Comparison of ENCODE assay signal across 29 cellular contexts in genomic region chr4:166229799-166230198, GRCh38.
DNase-seq lines count a peak whose midpoint lies in the region; ATAC-seq, FAIRE-seq and TF ChIP-seq lines count a peak whose summit lies in the region.
"Had no signal": no experiment of that assay in that cellular context is flagged by ENCODE, and none has a peak within 500 bp of the region (broad histone marks: within the 10 kb centered on the region; RNA-seq: fewer than 3 reads in every experiment).

No MANE protein-coding gene starts in this region.

- TF ChIP-seq EP300 in A549 (IDR thresholded peaks at IDR 0.05): no peak

- no peak for TF ChIP-seq POLR2A in A549 (IDR thresholded peaks at IDR 0.05; ENCODE audit: low read length)

- POLR2A ChIA-PET in A549 (lab: Yijun Ruan, JAX) (no interaction called here), HEK293 (lab: Yijun Ruan, JAX) (no interaction called here)

- H3K4me2 ChIP-seq in A549: no peak overlapping the region
- H3K4me2 ChIP-seq: BLaER1; BLaER1 treated with 17β-estradiol and CSF1 and Interleukin-3, amounts not matched to agents 10 nM and 100 nM had no signal

- H3K9me3 ChIP-seq in A549: no peaks in the 10 kb centered on the region
- H3K9me3 ChIP-seq in HEK293 (ENCODE audit: control insufficient read depth, insufficient read depth, low read depth, low read length): no peaks in the 10 kb centered on the region
- H3K9me3 ChIP-seq: BE2C, Caco-2 had no signal

- 6% methylated on average over 1 of the region's 1 CpG for WGBS in A549 (ENCODE audit: missing lambda C conversion rate)

- no peak for ATAC-seq in A549
- ATAC-seq: CD8-positive, alpha-beta T cell had no signal

- no peak for DNase-seq in A549 (ENCODE audit: low read depth in 1 of 2, low spot score in 1 of 2)
- DNase-seq in NCI-H345 treated with DMSO at 0.1 percent for 48 hours (lab: John Stamatoyannopoulos, UW; ENCODE audit: unreplicated experiment): no peak
- DNase-seq in NCI-H526 treated with DMSO at 0.1 percent for 48 hours (lab: John Stamatoyannopoulos, UW): no peak
- DNase-seq: 8988T; ACHN; AML-193; BE2C; C1 segment of cervical spinal cord; Caco-2; Calu3; CD4-positive, alpha-beta memory T cell; CD4-positive, alpha-beta T cell; CD4-positive, CD25-positive, alpha-beta regulatory T cell; CD8-positive, alpha-beta memory T cell; CD8-positive, alpha-beta T cell; COR-L47; DMS 273 treated with DMSO at 0.1 percent for 48 hours; DMS153; DMS53; DMS79; DMS79 treated with DMSO at 0.1 percent for 48 hours; DND-41; EL had no signal

- H3K4me1 ChIP-seq in A549 (no peaks in the 10 kb centered on the region), HEK293 (ENCODE audit: control insufficient read depth, insufficient read depth, low read length) (no peaks in the 10 kb centered on the region)
- H3K4me1 ChIP-seq: BE2C; BLaER1; BLaER1 treated with 17β-estradiol and CSF1 and Interleukin-3, amounts not matched to agents 10 nM and 100 nM; Caco-2 had no signal

- TF ChIP-seq CTCF in A549 (IDR thresholded peaks at IDR 0.05) (no peak), HEK293 (tag by site-specific recombination; IDR thresholded peaks at IDR 0.05) (no peak)

- H3K36me3 ChIP-seq in HEK293 (ENCODE audit: control insufficient read depth in 2 of 2, insufficient read depth in 1 of 2, low read length in 2 of 2): no peaks in the 10 kb centered on the region
- H3K36me3 ChIP-seq: BE2C; BLaER1; BLaER1 treated with 17β-estradiol and CSF1 and Interleukin-3, amounts not matched to agents 10 nM and 100 nM had no signal

- H3K4me3 ChIP-seq in A549 (no peak overlapping the region), HEK293 (ENCODE audit: low read depth, low read length) (no peak overlapping the region)
- H3K4me3 ChIP-seq: BLaER1; BLaER1 treated with 17β-estradiol and CSF1 and Interleukin-3, amounts not matched to agents 10 nM and 100 nM had no signal

- no peak for TF ChIP-seq RAD21 in A549 (conservative IDR thresholded peaks at IDR 0.05 in 1 of 2, IDR thresholded peaks at IDR 0.05 in 1 of 2)

- FAIRE-seq in A549 (lab: Jason Lieb, UNC): no peak
- FAIRE-seq: D721Med had no signal

- no peak overlapping the region for H3K27ac ChIP-seq in A549
- no peak overlapping the region for H3K27ac ChIP-seq in HEK293 (ENCODE audit: extremely low read depth, low read depth, low read length)
- H3K27ac ChIP-seq: 22Rv1; BLaER1; BLaER1 treated with 17β-estradiol and CSF1 and Interleukin-3, amounts not matched to agents 10 nM and 100 nM; C4-2B had no signal

- CTCF ChIA-PET in A549 (lab: Yijun Ruan, JAX) (no interaction called here), HEK293 (lab: Yijun Ruan, JAX) (no interaction called here)

TF ChIP-seq in A549, 52 proteins besides CTCF, POLR2A, EP300 and RAD21:
- peak; percentile 54 for TF ChIP-seq ZC3H11A (IDR thresholded peaks at IDR 0.05)
- TF ChIP-seq RCOR1 (IDR thresholded peaks at IDR 0.05; ENCODE audit: low read depth, low read length): no peak
- no peak for TF ChIP-seq CHD2 (IDR thresholded peaks at IDR 0.05; ENCODE audit: low read length, partially characterized antibody)
- no peak for TF ChIP-seq ZSCAN20 (CRISPR knock-in tag; IDR thresholded peaks at IDR 0.05)

TF ChIP-seq in HEK293, 187 proteins besides CTCF, POLR2A, EP300 and RAD21 (continues in another document):
- TF ChIP-seq ZNF324 (tag by site-specific recombination; IDR thresholded peaks at IDR 0.05): no peak
- TF ChIP-seq ZNF548 (tag by site-specific recombination; IDR thresholded peaks at IDR 0.05): no peak
- no peak for TF ChIP-seq SCRT2 (tag by site-specific recombination; IDR thresholded peaks at IDR 0.05)
- no peak for TF ChIP-seq PRDM4 (tag by site-specific recombination; IDR thresholded peaks at IDR 0.05)
- peak; percentile 30; the same call in 1 of the 2 replicates for TF ChIP-seq ZNF140 (tag by site-specific recombination; IDR thresholded peaks at IDR 0.05)
- no peak for TF ChIP-seq PRDM1 (tag by site-specific recombination; IDR thresholded peaks at IDR 0.05)
- TF ChIP-seq, protein P1, sequence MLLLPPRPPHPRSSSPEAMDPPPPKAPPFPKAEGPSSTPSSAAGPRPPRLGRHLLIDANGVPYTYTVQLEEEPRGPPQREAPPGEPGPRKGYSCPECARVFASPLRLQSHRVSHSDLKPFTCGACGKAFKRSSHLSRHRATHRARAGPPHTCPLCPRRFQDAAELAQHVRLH (tag by site-specific recombination; IDR thresholded peaks at IDR 0.05): no peak
- TF ChIP-seq ZNF391 (tag by site-specific recombination; IDR thresholded peaks at IDR 0.05; ENCODE audit: borderline replicate concordance, low read depth): no peak
- TF ChIP-seq, protein P2, sequence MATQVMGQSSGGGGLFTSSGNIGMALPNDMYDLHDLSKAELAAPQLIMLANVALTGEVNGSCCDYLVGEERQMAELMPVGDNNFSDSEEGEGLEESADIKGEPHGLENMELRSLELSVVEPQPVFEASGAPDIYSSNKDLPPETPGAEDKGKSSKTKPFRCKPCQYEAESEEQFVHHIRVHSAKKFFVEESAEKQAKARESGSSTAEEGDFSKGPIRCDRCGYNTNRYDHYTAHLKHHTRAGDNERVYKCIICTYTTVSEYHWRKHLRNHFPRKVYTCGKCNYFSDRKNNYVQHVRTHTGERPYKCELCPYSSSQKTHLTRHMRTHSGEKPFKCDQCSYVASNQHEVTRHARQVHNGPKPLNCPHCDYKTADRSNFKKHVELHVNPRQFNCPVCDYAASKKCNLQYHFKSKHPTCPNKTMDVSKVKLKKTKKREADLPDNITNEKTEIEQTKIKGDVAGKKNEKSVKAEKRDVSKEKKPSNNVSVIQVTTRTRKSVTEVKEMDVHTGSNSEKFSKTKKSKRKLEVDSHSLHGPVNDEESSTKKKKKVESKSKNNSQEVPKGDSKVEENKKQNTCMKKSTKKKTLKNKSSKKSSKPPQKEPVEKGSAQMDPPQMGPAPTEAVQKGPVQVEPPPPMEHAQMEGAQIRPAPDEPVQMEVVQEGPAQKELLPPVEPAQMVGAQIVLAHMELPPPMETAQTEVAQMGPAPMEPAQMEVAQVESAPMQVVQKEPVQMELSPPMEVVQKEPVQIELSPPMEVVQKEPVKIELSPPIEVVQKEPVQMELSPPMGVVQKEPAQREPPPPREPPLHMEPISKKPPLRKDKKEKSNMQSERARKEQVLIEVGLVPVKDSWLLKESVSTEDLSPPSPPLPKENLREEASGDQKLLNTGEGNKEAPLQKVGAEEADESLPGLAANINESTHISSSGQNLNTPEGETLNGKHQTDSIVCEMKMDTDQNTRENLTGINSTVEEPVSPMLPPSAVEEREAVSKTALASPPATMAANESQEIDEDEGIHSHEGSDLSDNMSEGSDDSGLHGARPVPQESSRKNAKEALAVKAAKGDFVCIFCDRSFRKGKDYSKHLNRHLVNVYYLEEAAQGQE (tag by site-specific recombination; IDR thresholded peaks at IDR 0.05): 0 out of 2 replicates have a peak, but pooled peaks have one; percentile 24
- no peak for TF ChIP-seq ZNF354C (tag by site-specific recombination; IDR thresholded peaks at IDR 0.05; ENCODE audit: borderline replicate concordance, low read depth)
- no peak for TF ChIP-seq ZNF768 (tag by site-specific recombination; IDR thresholded peaks at IDR 0.05)
- no peak for TF ChIP-seq ZNF266 (tag by site-specific recombination; IDR thresholded peaks at IDR 0.05; ENCODE audit: low read depth)
- peak; percentile 37; the same call in 1 of the 2 replicates for TF ChIP-seq ZNF623 (tag by site-specific recombination; IDR thresholded peaks at IDR 0.05)
- no peak for TF ChIP-seq ZNF133 (tag by site-specific recombination; IDR thresholded peaks at IDR 0.05)
- TF ChIP-seq, protein P3, sequence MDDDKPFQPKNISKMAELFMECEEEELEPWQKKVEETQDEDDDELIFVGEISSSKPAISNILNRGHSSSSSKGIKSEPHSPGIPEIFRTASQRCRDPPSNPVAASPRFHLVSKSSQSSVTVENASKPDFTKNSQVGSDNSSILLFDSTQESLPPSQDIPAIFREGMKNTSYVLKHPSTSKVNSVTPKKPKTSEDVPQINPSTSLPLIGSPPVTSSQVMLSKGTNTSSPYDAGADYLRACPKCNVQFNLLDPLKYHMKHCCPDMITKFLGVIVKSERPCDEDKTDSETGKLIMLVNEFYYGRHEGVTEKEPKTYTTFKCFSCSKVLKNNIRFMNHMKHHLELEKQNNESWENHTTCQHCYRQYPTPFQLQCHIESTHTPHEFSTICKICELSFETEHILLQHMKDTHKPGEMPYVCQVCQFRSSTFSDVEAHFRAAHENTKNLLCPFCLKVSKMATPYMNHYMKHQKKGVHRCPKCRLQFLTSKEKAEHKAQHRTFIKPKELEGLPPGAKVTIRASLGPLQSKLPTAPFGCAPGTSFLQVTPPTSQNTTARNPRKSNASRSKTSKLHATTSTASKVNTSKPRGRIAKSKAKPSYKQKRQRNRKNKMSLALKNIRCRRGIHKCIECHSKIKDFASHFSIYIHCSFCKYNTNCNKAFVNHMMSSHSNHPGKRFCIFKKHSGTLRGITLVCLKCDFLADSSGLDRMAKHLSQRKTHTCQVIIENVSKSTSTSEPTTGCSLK (tag by site-specific recombination; IDR thresholded peaks at IDR 0.05): no peak
- TF ChIP-seq OSR2 (tag by site-specific recombination; IDR thresholded peaks at IDR 0.05): no peak
- TF ChIP-seq ZNF311 (tag by site-specific recombination; IDR thresholded peaks at IDR 0.05; ENCODE audit: borderline replicate concordance): no peak
- no peak for TF ChIP-seq ZNF837 (tag by site-specific recombination; IDR thresholded peaks at IDR 0.05)
